In genomic region chr7:127251048-127251451, GRCh38 we compare ENCODE assay signal across 11 cellular contexts. TPM values are rescaled to one million over a fixed set of nuclear protein-coding genes. Genes with fewer than 3 reads are reported as not detected.
A peak's percentile ranks its signal among the peaks of the same experiment; 100 is the strongest.
DNase-seq lines count a peak whose midpoint lies in the region; ATAC-seq, FAIRE-seq and TF ChIP-seq lines count a peak whose summit lies in the region.
"Had no signal": no experiment of that assay in that cellular context is flagged by ENCODE, and none has a peak within 500 bp of the region (broad histone marks: within the 10 kb centered on the region; RNA-seq: fewer than 3 reads in every experiment).

No MANE protein-coding gene starts in this region.

- no peaks in the 10 kb centered on the region for H3K36me3 Mint-ChIP-seq in CD4-positive, alpha-beta memory T cell
- H3K36me3 Mint-ChIP-seq in H9 (ENCODE audit: insufficient read depth in 1 of 3, low read depth in 3 of 3) = no peaks in the 10 kb centered on the region; a peak in 1 of 7 replicates
- H3K36me3 Mint-ChIP-seq in osteocyte (ENCODE audit: unreplicated experiment) = no peaks in the 10 kb centered on the region

- H3K4me1 Mint-ChIP-seq in CD4-positive, alpha-beta memory T cell = peaks cover 11 to 28% (median 16%) of the 10 kb centered on the region in 4 donors
- H3K4me1 Mint-ChIP-seq in H9 (peaks cover 10 to 18% of the 10 kb centered on the region in 2 experiments), osteocyte (ENCODE audit: unreplicated experiment) (peaks cover 10% of the 10 kb centered on the region)

- H3K23ac ChIP-seq in H9 (ENCODE audit: insufficient read length, low read depth, low read length) (no peak overlapping the region), H1 (ENCODE audit: insufficient read length) (no peak overlapping the region)

- H4K5ac ChIP-seq in H9 (ENCODE audit: insufficient read length, low read depth, low read length) (no peak overlapping the region), H1 (ENCODE audit: insufficient read length, low read depth, low read length) (no peak overlapping the region)

- TF ChIP-seq POLR2A in H1 (IDR thresholded peaks at IDR 0.05; ENCODE audit: control extremely low read depth in 1 of 2, low read depth in 2 of 2, low read length in 2 of 2) = no peak

- H3K4ac ChIP-seq in H9 (ENCODE audit: low read depth, low read length) (no peak overlapping the region), H1 (replicated peaks; ENCODE audit: insufficient read length, low read depth, low read length) (no peak overlapping the region)

- TF ChIP-seq EP300 in H1 (IDR thresholded peaks at IDR 0.05; ENCODE audit: borderline replicate concordance in 1 of 2, low read depth in 2 of 2, low read length in 2 of 2) = no peak

- no peaks in the 10 kb centered on the region for H3K36me3 ChIP-seq in CD4-positive, alpha-beta memory T cell (ENCODE audit: insufficient read depth, low read length)
- no peaks in the 10 kb centered on the region; a peak in 1 of 8 replicates for H3K36me3 ChIP-seq in H1 (ENCODE audit: control insufficient read depth in 2 of 4, insufficient read depth in 4 of 4, low read length in 3 of 4)
- H3K36me3 ChIP-seq: colonic mucosa had no signal

- FAIRE-seq in H1 (lab: Jason Lieb, UNC) = no peak

- no peak for ATAC-seq in GM18520 (IDR thresholded peaks at IDR 0.05; ENCODE audit: unreplicated experiment)
- ATAC-seq in HG03460 (IDR thresholded peaks at IDR 0.05; ENCODE audit: unreplicated experiment) = no peak
- ATAC-seq in GM21447 (IDR thresholded peaks at IDR 0.05; ENCODE audit: unreplicated experiment) = no peak
- ATAC-seq in HG02938 (IDR thresholded peaks at IDR 0.05; ENCODE audit: unreplicated experiment) = no peak

- no peak overlapping the region for H4K91ac ChIP-seq in H9 (ENCODE audit: insufficient read length, low read depth, low read length)
- H4K91ac ChIP-seq in H1 (replicated peaks; ENCODE audit: insufficient read length, low read length) = no peak overlapping the region

- H3K27ac ChIP-seq in CD4-positive, alpha-beta memory T cell (ENCODE audit: low read depth, low read length) = no peak overlapping the region
- H3K27ac ChIP-seq in H9 (ENCODE audit: insufficient read length, low read depth, low read length) (no peak overlapping the region), H1 (ENCODE audit: low read depth, low read length) (no peak overlapping the region)
- H3K27ac ChIP-seq: colonic mucosa had no signal

- no peak overlapping the region for H3K56ac ChIP-seq in H9 (ENCODE audit: insufficient read length, low read depth, low read length)
- H3K56ac ChIP-seq in H1 (replicated peaks; ENCODE audit: insufficient read length, low read depth, low read length) = no peak overlapping the region

- H3K4me2 ChIP-seq in H9 (ENCODE audit: insufficient read depth, insufficient read length, low read length) (peak overlapping the region; percentile 59), H1 (ENCODE audit: insufficient read depth in 1 of 2, low read depth in 2 of 2, low read length in 2 of 2) (peak overlapping the region; percentile 96 to 100)

- no peak overlapping the region for H3T11ph ChIP-seq in H9 (ENCODE audit: low read length)

- no peak overlapping the region for H2BK5ac ChIP-seq in H9 (ENCODE audit: insufficient read length, low read length)
- H2BK5ac ChIP-seq in H1 (ENCODE audit: low read depth, low read length) = no peak overlapping the region

- H3K79me2 ChIP-seq in H9 (ENCODE audit: insufficient read depth, low read length) (no peaks in the 10 kb centered on the region), H1 (ENCODE audit: control insufficient read depth in 1 of 2, insufficient read depth in 2 of 2, low read length in 2 of 2) (no peaks in the 10 kb centered on the region)

- H3K79me1 ChIP-seq in H9 (ENCODE audit: insufficient read depth, low read depth, low read length, poor library complexity, severe bottlenecking) = no peaks in the 10 kb centered on the region
- no peaks in the 10 kb centered on the region for H3K79me1 ChIP-seq in H1 (ENCODE audit: low read depth, low read length)

- no peaks in the 10 kb centered on the region for H3K9me3 Mint-ChIP-seq in CD4-positive, alpha-beta memory T cell
- H3K9me3 Mint-ChIP-seq in H9 (0 out of 5 replicates have a peak, but pooled peaks cover 0 to 2% of the 10 kb centered on the region in 2 experiments), osteocyte (ENCODE audit: unreplicated experiment) (no peaks in the 10 kb centered on the region)

- TF ChIP-seq CTCF in H9 (conservative IDR thresholded peaks at IDR 0.05) (no peak), H1 (IDR thresholded peaks at IDR 0.05; ENCODE audit: control extremely low read depth in 1 of 3, insufficient read depth in 1 of 3, low read depth in 1 of 3, low read length in 3 of 3) (no peak), osteocyte (IDR thresholded peaks at IDR 0.05) (no peak)

- no CpG with 5 or more reads among the region's 22 CpGs for WGBS in H9 (ENCODE audit: extremely low coverage, insufficient read length, low lambda C conversion rate)
- WGBS in H1 (ENCODE audit: extremely low coverage in 1 of 2, insufficient coverage in 1 of 2, insufficient read length in 1 of 2, insufficient replicate concordance in 2 of 2, low coverage in 1 of 2, low lambda C conversion rate in 2 of 2, missing lambda C conversion rate in 1 of 2), 2 experiments = 7% methylated on average over 22 of the region's 22 CpGs; no CpG with 5 or more reads in 1 of the 2 experiments

- H2AK5ac ChIP-seq in H9 (ENCODE audit: insufficient read length, low read length) (no peak overlapping the region), H1 (ENCODE audit: low read depth, low read length) (no peak overlapping the region)

- no peak overlapping the region for H2AFZ ChIP-seq in H9 (ENCODE audit: low read length)
- H2AFZ ChIP-seq in H1 (ENCODE audit: low read length) = no peak overlapping the region

- H3K9ac ChIP-seq in H9 (ENCODE audit: extremely low read depth, insufficient read length, low read length) = no peak overlapping the region
- no peak overlapping the region for H3K9ac ChIP-seq in H1 (replicated peaks in 1 of 4; ENCODE audit: extremely low read depth in 1 of 4, low read depth in 3 of 4, low read length in 3 of 4)

- peak overlapping the region in 1 of 2 donors; percentile 64 for H3K4me3 ChIP-seq in CD4-positive, alpha-beta memory T cell (ENCODE audit: low read length in 2 of 2)
- peak overlapping the region; percentile 62 to 87 (median 77) for H3K4me3 ChIP-seq in H1 (ENCODE audit: extremely low read depth in 1 of 4, insufficient read depth in 2 of 4, low read depth in 3 of 4, low read length in 4 of 4)

- peak overlapping the region; percentile 28 to 76 (median 64) for H3K4me3 Mint-ChIP-seq in CD4-positive, alpha-beta memory T cell
- H3K4me3 Mint-ChIP-seq in H9 = peak overlapping the region; percentile 44 to 78
- peak overlapping the region; percentile 14 for H3K4me3 Mint-ChIP-seq in osteocyte (ENCODE audit: unreplicated experiment)

- H2BK12ac ChIP-seq in H9 (ENCODE audit: insufficient read length, low read depth, low read length) (no peak overlapping the region), H1 (ENCODE audit: low read depth, low read length) (no peak overlapping the region)

- peak in 1 of 5 donors; percentile 1 for DNase-seq in CD4-positive, alpha-beta memory T cell
- DNase-seq in H9 = no peak
- DNase-seq in H1 (ENCODE audit: low read depth in 1 of 2, low spot score in 2 of 2) = no peak
- DNase-seq in osteocyte (ENCODE audit: extremely low spot score, unreplicated experiment) = no peak
- DNase-seq: Right ventricle myocardium superior had no signal

- H4K8ac ChIP-seq in H9 (replicated peaks; ENCODE audit: insufficient read length, low read depth, low read length) (no peak overlapping the region), H1 (ENCODE audit: extremely low read depth, insufficient read depth, low read length) (no peak overlapping the region)

- H3K9me3 ChIP-seq in CD4-positive, alpha-beta memory T cell (ENCODE audit: control insufficient read depth in 1 of 2, low read length in 2 of 2) = no peaks in the 10 kb centered on the region
- H3K9me3 ChIP-seq in H9 (ENCODE audit: control insufficient read depth, low read depth, low read length) (no peaks in the 10 kb centered on the region), H1 (ENCODE audit: insufficient read depth in 2 of 2, low read depth in 1 of 2, low read length in 1 of 2) (no peaks in the 10 kb centered on the region)
- H3K9me3 ChIP-seq: colonic mucosa had no signal

- no peak overlapping the region for H3K14ac ChIP-seq in H9 (ENCODE audit: insufficient read depth, low read length)
- no peak overlapping the region for H3K14ac ChIP-seq in H1 (ENCODE audit: insufficient read length)

- no peak for TF ChIP-seq RAD21 in H1 (IDR thresholded peaks at IDR 0.05 in 1 of 2, conservative IDR thresholded peaks at IDR 0.05 in 1 of 2; ENCODE audit: low read depth in 2 of 2, low read length in 2 of 2)

- H3K27me3 ChIP-seq in CD4-positive, alpha-beta memory T cell (ENCODE audit: insufficient read depth, low read length) = peaks cover 16% of the 10 kb centered on the region
- peaks cover 45% of the 10 kb centered on the region for H3K27me3 ChIP-seq in H9 (ENCODE audit: insufficient read depth, low read length)
- peaks cover 26 to 62% (median 46%) of the 10 kb centered on the region in 4 experiments for H3K27me3 ChIP-seq in H1 (replicated peaks in 1 of 4; ENCODE audit: control insufficient read depth in 3 of 4, extremely low read depth in 1 of 4, insufficient read depth in 3 of 4, low read length in 3 of 4)

- H2BK120ac ChIP-seq in H9 (ENCODE audit: low read depth, low read length, poor library complexity, severe bottlenecking) (no peak overlapping the region), H1 (replicated peaks; ENCODE audit: low read depth, low read length) (no peak overlapping the region)

- H3K18ac ChIP-seq in H9 (ENCODE audit: insufficient read length, low read depth, low read length) = no peak overlapping the region
- no peak overlapping the region for H3K18ac ChIP-seq in H1 (ENCODE audit: extremely low read depth, low read length)

- no peak overlapping the region for H3K27ac Mint-ChIP-seq in CD4-positive, alpha-beta memory T cell
- H3K27ac Mint-ChIP-seq in H9 = no peak overlapping the region
- H3K27ac Mint-ChIP-seq in osteocyte (ENCODE audit: unreplicated experiment) = no peak overlapping the region

- CTCF ChIA-PET in CD4-positive, alpha-beta memory T cell (lab: Charles Lee; ENCODE audit: partially characterized antibody) = interaction anchor here (1.1 to 5.0 kb wide), 7 partner anchors 10 to 263 kb away, joined by 5 to 23 read pairs (median 5); partner anchors contain the start of gene ZNF800
- CTCF ChIA-PET in H1 (lab: Charles Lee; ENCODE audit: partially characterized antibody) = interaction anchor here (1.0 to 5.0 kb wide), 7 partner anchors 10 to 196 kb away, joined by 3 to 21 read pairs (median 4); no protein-coding TSS in a partner anchor

- peaks cover 41 to 46% of the 10 kb centered on the region in 2 donors for H3K27me3 Mint-ChIP-seq in CD4-positive, alpha-beta memory T cell
- peaks cover 90% of the 10 kb centered on the region for H3K27me3 Mint-ChIP-seq in H9 (ENCODE audit: low read depth)
- H3K27me3 Mint-ChIP-seq in osteocyte (ENCODE audit: unreplicated experiment) = peaks cover 63% of the 10 kb centered on the region

- intact Hi-C loops in CD4-positive, alpha-beta memory T cell (cut with micrococcal nuclease) = loop anchor here (5.0 kb wide), 3 partner anchors 96 to 336 kb away; partner anchors contain the start of genes ARF5, GCC1 and ZNF800

- H3K4me1 ChIP-seq in CD4-positive, alpha-beta memory T cell (ENCODE audit: insufficient read depth, low read length) = peaks cover 28% of the 10 kb centered on the region
- H3K4me1 ChIP-seq in H9 (ENCODE audit: insufficient read depth, low read length) (no peaks in the 10 kb centered on the region), H1 (replicated peaks in 1 of 4; ENCODE audit: control insufficient read depth in 3 of 4, insufficient read depth in 4 of 4, low read length in 3 of 4) (peaks cover 0 to 4% (median 2%) of the 10 kb centered on the region in 4 experiments; a peak in 3 of 7 replicates)
- H3K4me1 ChIP-seq: colonic mucosa had no signal

- H2BK20ac ChIP-seq in H9 (ENCODE audit: low read depth, low read length, poor library complexity, severe bottlenecking) (no peak overlapping the region), H1 (ENCODE audit: low read length) (no peak overlapping the region)

- POLR2A ChIA-PET in CD4-positive, alpha-beta memory T cell (lab: Charles Lee; ENCODE audit: partially characterized antibody) = interaction anchor here (2.3 kb wide), 1 partner anchor 141 kb away, joined by 8 read pairs; the partner anchor contains the start of gene ZNF800
- POLR2A ChIA-PET in H1 (lab: Charles Lee; ENCODE audit: partially characterized antibody) = interaction anchor here (1.2 kb wide), 1 partner anchor 11 kb away, joined by 3 read pairs; no protein-coding TSS in a partner anchor

- no peaks in the 10 kb centered on the region for H4K20me1 ChIP-seq in H9 (ENCODE audit: control insufficient read depth, insufficient read depth, insufficient read length)
- peaks cover 0 to 10% of the 10 kb centered on the region in 2 experiments for H4K20me1 ChIP-seq in H1 (replicated peaks in 1 of 2; ENCODE audit: control insufficient read depth in 1 of 2, insufficient read depth in 2 of 2, low read length in 2 of 2)

- H3K23me2 ChIP-seq in H9 (ENCODE audit: insufficient read length, low read depth, low read length, poor library complexity, severe bottlenecking) (peaks cover 24% of the 10 kb centered on the region), H1 (ENCODE audit: low read depth, low read length) (peaks cover 18% of the 10 kb centered on the region)

- H2BK15ac ChIP-seq in H9 (ENCODE audit: low read depth, low read length) (no peak overlapping the region), H1 (ENCODE audit: low read length) (no peak overlapping the region)

RNA-seq across cellular contexts. Expression of gene GRM8, which starts 1.7 kb away (rescaled TPM):
- total RNA-seq in CD4-positive, alpha-beta memory T cell = not detected
- polyA plus RNA-seq in CD4-positive, alpha-beta memory T cell = not detected
- total RNA-seq in H9 (2021) (1.2 and 1.8 TPM in 2 replicates), osteocyte (0.51 and 0.86 TPM in 2 replicates)
- 2.8 and 3.7 TPM in 2 replicates for total RNA-seq in H1 (2021; fragmentation: NEBNext Ultra II Directional; extraction: Animal tissue kit (Norgen Biotek cat#: 25700))
- 1.8 and 2.6 TPM in 2 replicates for polyA plus RNA-seq in H1 (2011; rRNA removed)
- polyA plus RNA-seq in H1 (2011; cell fraction: cytosol; rRNA removed) = 2.5 TPM
- 3.4 TPM for polyA plus RNA-seq in H1 (2011; cell fraction: nucleus; rRNA removed)
- polyA plus RNA-seq in H1 (2012, experiment 1 of 2) = 1.4 to 2.5 TPM (median 2.0 TPM) in 4 replicates
- 0.22 TPM for polyA plus RNA-seq in H1 (2012, experiment 2 of 2)
- polyA plus RNA-seq in H1 (2013, experiment 1 of 2) = 1.3 TPM
- polyA plus RNA-seq in H1 (2013, experiment 2 of 2) = 1.5 TPM
- polyA minus RNA-seq in H1 (2011; rRNA and poly(A)+ RNA removed) = 11.5 and 11.6 TPM in 2 replicates
- polyA minus RNA-seq in H1 (2011; cell fraction: cytosol; rRNA and poly(A)+ RNA removed) = 1.8 TPM
- 32.8 TPM for polyA minus RNA-seq in H1 (2011; cell fraction: nucleus; rRNA and poly(A)+ RNA removed)
- total RNA-seq: Right ventricle myocardium superior, skeletal muscle tissue had no signal

Comparison
In these comparisons a context has a peak if more than half of its experiments do, and no peak if none do; other contexts are left out.
1. H3K4me3 Mint-ChIP-seq: peak in every context shown above with its lines; median percentile 64 in CD4-positive, alpha-beta memory T cell; 61 in H9; 14 in osteocyte.